1 cellular context compared by ENCODE assay signal in the genomic region with DNA sequence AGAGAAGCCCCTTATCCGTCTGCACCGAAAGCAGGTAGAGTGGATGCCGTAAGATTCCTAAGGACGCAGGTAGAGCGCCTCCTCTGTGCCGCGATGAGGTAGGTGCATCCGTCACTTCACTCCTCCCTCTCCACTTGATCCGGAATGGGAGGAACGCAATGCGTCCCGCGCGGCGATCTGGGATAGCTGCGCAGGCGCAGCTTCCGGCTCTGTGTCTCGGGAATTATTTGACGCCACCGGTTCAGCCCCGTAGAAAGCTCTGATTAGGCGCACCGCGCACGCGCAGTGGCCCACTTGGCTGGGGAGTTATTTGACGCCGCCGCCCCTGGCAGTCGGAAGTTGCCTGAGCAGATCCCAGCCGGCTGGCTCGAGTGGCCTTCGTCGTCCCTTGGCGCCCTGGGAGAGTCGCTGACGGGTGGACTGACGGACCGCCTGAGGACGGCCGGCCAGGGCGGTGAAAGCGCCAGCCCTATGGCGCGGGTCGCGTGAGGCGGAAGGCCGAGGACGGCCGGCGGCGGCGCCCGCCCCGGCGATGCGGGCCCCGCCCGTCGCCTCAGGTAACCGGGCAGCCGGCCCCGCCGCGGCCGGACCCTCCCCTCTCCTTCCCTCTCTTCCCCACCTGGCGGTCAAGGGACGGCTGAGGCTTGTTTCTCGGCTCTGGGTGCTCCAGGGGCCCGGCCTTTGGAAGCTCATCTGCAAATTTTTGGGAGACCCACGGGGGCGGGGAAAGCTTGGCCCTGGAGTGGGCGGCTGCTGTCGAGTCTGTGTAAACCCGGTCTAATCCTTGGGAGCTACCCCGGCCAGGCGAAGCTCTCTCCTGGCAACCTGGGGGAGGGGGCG.
A peak's percentile ranks its signal among the peaks of the same experiment; 100 is the strongest.
TF ChIP-seq lines count a peak whose summit lies in the region.

A gene (plus strand): TSS at position 331 of the 840 bp plus-strand sequence. CDS start 15,590 bp downstream, outside the sequence.

TF ChIP-seq in K562, 482 proteins besides CTCF, POLR2A, EP300 and RAD21 (continued from another document):
- TF ChIP-seq SRF (CRISPR knock-in tag; IDR thresholded peaks at IDR 0.05) (peak in 1 of 2 experiments; percentile 91; a peak in 2 of 4 replicates), NCOA1 (IDR thresholded peaks at IDR 0.05; ENCODE audit: low read depth) (0 out of 2 replicates have a peak, but pooled peaks have one; percentile 37), RBFOX2 (IDR thresholded peaks at IDR 0.05; ENCODE audit: low read depth, low read length) (peak; percentile 89), TAF7 (tag; IDR thresholded peaks at IDR 0.05) (peak; percentile 68; the same call in 1 of the 2 replicates), ATF7 (IDR thresholded peaks at IDR 0.05) (peak; percentile 89), POLR2B (IDR thresholded peaks at IDR 0.05; ENCODE audit: low read depth, partially characterized antibody) (peak; percentile 82), MYC (IDR thresholded peaks at IDR 0.05; ENCODE audit: low read depth, low read length) (peak; percentile 66), MYC (CRISPR knock-in tag; IDR thresholded peaks at IDR 0.05; ENCODE audit: borderline replicate concordance, low read depth) (no peak), C11orf30 (IDR thresholded peaks at IDR 0.05; ENCODE audit: low read depth) (peak; percentile 59), ASH1L (IDR thresholded peaks at IDR 0.05; ENCODE audit: borderline replicate concordance, low read depth, partially characterized antibody) (peak; percentile 5), ZNF23 (CRISPR knock-in tag; IDR thresholded peaks at IDR 0.05) (no peak), ZNF696 (CRISPR knock-in tag; conservative IDR thresholded peaks at IDR 0.05) (no peak), TAF1 (IDR thresholded peaks at IDR 0.05; ENCODE audit: control insufficient read depth, extremely low read depth, insufficient read depth, low read length, severe bottlenecking) (peak; percentile 25), SAFB (IDR thresholded peaks at IDR 0.05; ENCODE audit: borderline replicate concordance, low read depth, low read length) (no peak), ZC3H11A (IDR thresholded peaks at IDR 0.05; ENCODE audit: low read depth, low read length) (no peak), IFI16 (CRISPR knock-in tag; IDR thresholded peaks at IDR 0.05) (no peak), ZNF778 (CRISPR knock-in tag; IDR thresholded peaks at IDR 0.05) (no peak), GATAD2B (IDR thresholded peaks at IDR 0.05; ENCODE audit: borderline replicate concordance) (peak; percentile 42; the same call in 1 of the 2 replicates), FOXP1 (CRISPR knock-in tag; IDR thresholded peaks at IDR 0.05) (0 out of 2 replicates have a peak, but pooled peaks have one; percentile 23), MTA1 (IDR thresholded peaks at IDR 0.05; ENCODE audit: borderline replicate concordance) (0 out of 2 replicates have a peak, but pooled peaks have one; percentile 54), POLR3G (IDR thresholded peaks at IDR 0.05; ENCODE audit: extremely low read depth, insufficient read length, insufficient replicate concordance) (no peak), ETV1 (tag; conservative IDR thresholded peaks at IDR 0.05; ENCODE audit: low read depth) (peak; percentile 65), ELF1 (tag; IDR thresholded peaks at IDR 0.05) (peak; percentile 88), CXXC5 (CRISPR knock-in tag; IDR thresholded peaks at IDR 0.05) (peak; percentile 88), MTA3 (IDR thresholded peaks at IDR 0.05; ENCODE audit: borderline replicate concordance) (peak; percentile 42; the same call in 1 of the 2 replicates), RCOR1 (IDR thresholded peaks at IDR 0.05; ENCODE audit: borderline replicate concordance in 1 of 2, low read depth in 2 of 2, low read length in 2 of 2) (peak in 1 of 2 experiments; percentile 74; a peak in 2 of 4 replicates), POLR3A (IDR thresholded peaks at IDR 0.05; ENCODE audit: borderline replicate concordance, extremely low read depth, insufficient read depth, insufficient read length) (no peak), LCOR (CRISPR knock-in tag; IDR thresholded peaks at IDR 0.05) (peak; percentile 64; the same call in 1 of the 2 replicates), ZNF644 (tag; IDR thresholded peaks at IDR 0.05; ENCODE audit: low read depth) (no peak), HLTF (IDR thresholded peaks at IDR 0.05) (no peak), TBL1XR1 (IDR thresholded peaks at IDR 0.05; ENCODE audit: low read length in 2 of 2) (peak in 1 of 2 experiments; percentile 41; a peak in 1 of 4 replicates), NBN (IDR thresholded peaks at IDR 0.05; ENCODE audit: low read depth) (0 out of 2 replicates have a peak, but pooled peaks have one; percentile 53), HDAC2 (IDR thresholded peaks at IDR 0.05) (peak; percentile 66; the same call in 1 of the 2 replicates), CCNT2 (IDR thresholded peaks at IDR 0.05; ENCODE audit: borderline replicate concordance, extremely low read depth, insufficient read length, low read depth, low read length) (peak; percentile 29)
- TF ChIP-seq, protein P1, sequence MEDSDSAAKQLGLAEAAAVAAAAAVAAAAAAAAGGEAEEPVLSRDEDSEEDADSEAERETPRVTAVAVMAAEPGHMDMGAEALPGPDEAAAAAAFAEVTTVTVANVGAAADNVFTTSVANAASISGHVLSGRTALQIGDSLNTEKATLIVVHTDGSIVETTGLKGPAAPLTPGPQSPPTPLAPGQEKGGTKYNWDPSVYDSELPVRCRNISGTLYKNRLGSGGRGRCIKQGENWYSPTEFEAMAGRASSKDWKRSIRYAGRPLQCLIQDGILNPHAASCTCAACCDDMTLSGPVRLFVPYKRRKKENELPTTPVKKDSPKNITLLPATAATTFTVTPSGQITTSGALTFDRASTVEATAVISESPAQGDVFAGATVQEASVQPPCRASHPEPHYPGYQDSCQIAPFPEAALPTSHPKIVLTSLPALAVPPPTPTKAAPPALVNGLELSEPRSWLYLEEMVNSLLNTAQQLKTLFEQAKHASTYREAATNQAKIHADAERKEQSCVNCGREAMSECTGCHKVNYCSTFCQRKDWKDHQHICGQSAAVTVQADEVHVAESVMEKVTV (CRISPR knock-in tag; IDR thresholded peaks at IDR 0.05) = peak; percentile 24; the same call in 1 of the 2 replicates
- TF ChIP-seq, protein P2, sequence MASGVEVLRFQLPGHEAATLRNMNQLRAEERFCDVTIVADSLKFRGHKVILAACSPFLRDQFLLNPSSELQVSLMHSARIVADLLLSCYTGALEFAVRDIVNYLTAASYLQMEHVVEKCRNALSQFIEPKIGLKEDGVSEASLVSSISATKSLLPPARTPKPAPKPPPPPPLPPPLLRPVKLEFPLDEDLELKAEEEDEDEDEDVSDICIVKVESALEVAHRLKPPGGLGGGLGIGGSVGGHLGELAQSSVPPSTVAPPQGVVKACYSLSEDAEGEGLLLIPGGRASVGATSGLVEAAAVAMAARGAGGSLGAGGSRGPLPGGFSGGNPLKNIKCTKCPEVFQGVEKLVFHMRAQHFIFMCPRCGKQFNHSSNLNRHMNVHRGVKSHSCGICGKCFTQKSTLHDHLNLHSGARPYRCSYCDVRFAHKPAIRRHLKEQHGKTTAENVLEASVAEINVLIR (CRISPR knock-in tag; IDR thresholded peaks at IDR 0.05) = peak; percentile 28; the same call in 1 of the 2 replicates
- TF ChIP-seq, protein P3, sequence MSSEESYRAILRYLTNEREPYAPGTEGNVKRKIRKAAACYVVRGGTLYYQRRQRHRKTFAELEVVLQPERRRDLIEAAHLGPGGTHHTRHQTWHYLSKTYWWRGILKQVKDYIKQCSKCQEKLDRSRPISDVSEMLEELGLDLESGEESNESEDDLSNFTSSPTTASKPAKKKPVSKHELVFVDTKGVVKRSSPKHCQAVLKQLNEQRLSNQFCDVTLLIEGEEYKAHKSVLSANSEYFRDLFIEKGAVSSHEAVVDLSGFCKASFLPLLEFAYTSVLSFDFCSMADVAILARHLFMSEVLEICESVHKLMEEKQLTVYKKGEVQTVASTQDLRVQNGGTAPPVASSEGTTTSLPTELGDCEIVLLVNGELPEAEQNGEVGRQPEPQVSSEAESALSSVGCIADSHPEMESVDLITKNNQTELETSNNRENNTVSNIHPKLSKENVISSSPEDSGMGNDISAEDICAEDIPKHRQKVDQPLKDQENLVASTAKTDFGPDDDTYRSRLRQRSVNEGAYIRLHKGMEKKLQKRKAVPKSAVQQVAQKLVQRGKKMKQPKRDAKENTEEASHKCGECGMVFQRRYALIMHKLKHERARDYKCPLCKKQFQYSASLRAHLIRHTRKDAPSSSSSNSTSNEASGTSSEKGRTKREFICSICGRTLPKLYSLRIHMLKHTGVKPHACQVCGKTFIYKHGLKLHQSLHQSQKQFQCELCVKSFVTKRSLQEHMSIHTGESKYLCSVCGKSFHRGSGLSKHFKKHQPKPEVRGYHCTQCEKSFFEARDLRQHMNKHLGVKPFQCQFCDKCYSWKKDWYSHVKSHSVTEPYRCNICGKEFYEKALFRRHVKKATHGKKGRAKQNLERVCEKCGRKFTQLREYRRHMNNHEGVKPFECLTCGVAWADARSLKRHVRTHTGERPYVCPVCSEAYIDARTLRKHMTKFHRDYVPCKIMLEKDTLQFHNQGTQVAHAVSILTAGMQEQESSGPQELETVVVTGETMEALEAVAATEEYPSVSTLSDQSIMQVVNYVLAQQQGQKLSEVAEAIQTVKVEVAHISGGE (CRISPR knock-in tag; IDR thresholded peaks at IDR 0.05) = peak in 2 of 3 experiments; percentile 13 to 96; a peak in 2 of 6 replicates
- TF ChIP-seq, protein P4, sequence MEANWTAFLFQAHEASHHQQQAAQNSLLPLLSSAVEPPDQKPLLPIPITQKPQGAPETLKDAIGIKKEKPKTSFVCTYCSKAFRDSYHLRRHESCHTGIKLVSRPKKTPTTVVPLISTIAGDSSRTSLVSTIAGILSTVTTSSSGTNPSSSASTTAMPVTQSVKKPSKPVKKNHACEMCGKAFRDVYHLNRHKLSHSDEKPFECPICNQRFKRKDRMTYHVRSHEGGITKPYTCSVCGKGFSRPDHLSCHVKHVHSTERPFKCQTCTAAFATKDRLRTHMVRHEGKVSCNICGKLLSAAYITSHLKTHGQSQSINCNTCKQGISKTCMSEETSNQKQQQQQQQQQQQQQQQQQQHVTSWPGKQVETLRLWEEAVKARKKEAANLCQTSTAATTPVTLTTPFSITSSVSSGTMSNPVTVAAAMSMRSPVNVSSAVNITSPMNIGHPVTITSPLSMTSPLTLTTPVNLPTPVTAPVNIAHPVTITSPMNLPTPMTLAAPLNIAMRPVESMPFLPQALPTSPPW (CRISPR knock-in tag; IDR thresholded peaks at IDR 0.05) = peak; percentile 49
- TF ChIP-seq, protein P5, sequence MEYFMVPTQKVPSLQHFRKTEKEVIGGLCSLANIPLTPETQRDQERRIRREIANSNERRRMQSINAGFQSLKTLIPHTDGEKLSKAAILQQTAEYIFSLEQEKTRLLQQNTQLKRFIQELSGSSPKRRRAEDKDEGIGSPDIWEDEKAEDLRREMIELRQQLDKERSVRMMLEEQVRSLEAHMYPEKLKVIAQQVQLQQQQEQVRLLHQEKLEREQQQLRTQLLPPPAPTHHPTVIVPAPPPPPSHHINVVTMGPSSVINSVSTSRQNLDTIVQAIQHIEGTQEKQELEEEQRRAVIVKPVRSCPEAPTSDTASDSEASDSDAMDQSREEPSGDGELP (CRISPR knock-in tag; IDR thresholded peaks at IDR 0.05; ENCODE audit: borderline replicate concordance) = peak; percentile 78; the same call in 1 of the 2 replicates
- TF ChIP-seq, protein P6, sequence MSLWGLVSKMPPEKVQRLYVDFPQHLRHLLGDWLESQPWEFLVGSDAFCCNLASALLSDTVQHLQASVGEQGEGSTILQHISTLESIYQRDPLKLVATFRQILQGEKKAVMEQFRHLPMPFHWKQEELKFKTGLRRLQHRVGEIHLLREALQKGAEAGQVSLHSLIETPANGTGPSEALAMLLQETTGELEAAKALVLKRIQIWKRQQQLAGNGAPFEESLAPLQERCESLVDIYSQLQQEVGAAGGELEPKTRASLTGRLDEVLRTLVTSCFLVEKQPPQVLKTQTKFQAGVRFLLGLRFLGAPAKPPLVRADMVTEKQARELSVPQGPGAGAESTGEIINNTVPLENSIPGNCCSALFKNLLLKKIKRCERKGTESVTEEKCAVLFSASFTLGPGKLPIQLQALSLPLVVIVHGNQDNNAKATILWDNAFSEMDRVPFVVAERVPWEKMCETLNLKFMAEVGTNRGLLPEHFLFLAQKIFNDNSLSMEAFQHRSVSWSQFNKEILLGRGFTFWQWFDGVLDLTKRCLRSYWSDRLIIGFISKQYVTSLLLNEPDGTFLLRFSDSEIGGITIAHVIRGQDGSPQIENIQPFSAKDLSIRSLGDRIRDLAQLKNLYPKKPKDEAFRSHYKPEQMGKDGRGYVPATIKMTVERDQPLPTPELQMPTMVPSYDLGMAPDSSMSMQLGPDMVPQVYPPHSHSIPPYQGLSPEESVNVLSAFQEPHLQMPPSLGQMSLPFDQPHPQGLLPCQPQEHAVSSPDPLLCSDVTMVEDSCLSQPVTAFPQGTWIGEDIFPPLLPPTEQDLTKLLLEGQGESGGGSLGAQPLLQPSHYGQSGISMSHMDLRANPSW (CRISPR knock-in tag; IDR thresholded peaks at IDR 0.05) = peak; percentile 84
